1 cellular context compared by ENCODE assay signal in the genomic region with DNA sequence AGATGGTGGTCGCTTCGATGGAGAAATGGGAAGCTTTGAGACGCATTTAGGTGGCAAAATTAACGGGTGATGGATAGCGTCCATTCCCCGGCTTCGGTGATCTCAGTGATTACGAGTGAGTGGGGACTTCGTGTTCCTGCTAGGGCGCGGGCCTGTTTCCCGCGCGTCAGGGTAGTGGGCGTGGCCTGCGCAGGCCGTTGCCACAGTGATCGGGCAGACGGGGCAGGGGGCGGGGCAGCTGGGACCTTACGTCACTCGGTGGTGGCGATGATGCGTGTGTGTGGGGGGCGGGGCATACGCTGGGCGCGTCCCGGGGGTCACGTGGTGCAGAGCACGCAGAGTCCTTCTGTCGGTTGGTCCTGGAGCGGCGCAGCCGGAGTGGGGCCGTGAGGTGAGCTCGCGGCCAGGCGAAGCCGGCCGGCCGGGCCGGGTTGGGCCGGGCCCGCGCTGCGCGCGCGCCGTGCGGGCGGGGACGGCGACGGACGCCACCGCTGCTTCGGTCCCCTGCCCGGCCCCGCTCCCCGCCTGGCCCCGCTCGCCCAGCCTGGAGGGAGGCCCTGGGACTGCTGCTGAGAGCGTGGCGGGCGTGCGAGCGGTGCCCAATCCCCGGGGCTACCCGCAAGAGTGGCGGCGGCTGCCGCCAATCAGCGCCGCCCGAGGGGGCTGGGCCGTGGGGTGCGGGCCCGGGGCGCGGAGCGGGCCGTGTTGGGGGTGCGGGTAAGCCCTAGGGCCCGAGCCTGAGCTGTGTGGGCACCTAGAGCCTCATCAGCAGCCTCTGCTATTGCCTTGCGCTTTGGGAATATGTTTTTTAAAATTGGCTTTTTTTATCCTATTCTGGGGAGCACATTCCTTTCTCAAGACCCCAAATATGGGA.
TF ChIP-seq lines count a peak whose summit lies in the region.

A gene (plus strand): TSS at position 327 of the 874 bp plus-strand sequence. CDS start 29,508 bp downstream, outside the sequence.

TF ChIP-seq in H1, 55 proteins besides CTCF, POLR2A, EP300 and RAD21:
- TF ChIP-seq SP2 (IDR thresholded peaks at IDR 0.05; ENCODE audit: low read length) (peak; percentile 72), CBX8 (IDR thresholded peaks at IDR 0.05; ENCODE audit: borderline replicate concordance, low read depth, low read length) (no peak), FOSL1 (IDR thresholded peaks at IDR 0.05; ENCODE audit: insufficient read depth, low read depth, low read length) (no peak), POLR2AphosphoS5 (IDR thresholded peaks at IDR 0.05; ENCODE audit: low read depth, low read length) (peak; percentile 95), RBBP5 (IDR thresholded peaks at IDR 0.05; ENCODE audit: borderline replicate concordance, low read depth, low read length) (no peak), SUZ12 (IDR thresholded peaks at IDR 0.05; ENCODE audit: low read length) (no peak), CHD2 (IDR thresholded peaks at IDR 0.05; ENCODE audit: low read length) (peak; percentile 87), SIRT6 (IDR thresholded peaks at IDR 0.05; ENCODE audit: low read length) (no peak), JUND (IDR thresholded peaks at IDR 0.05; ENCODE audit: low read length) (peak; percentile 13; the same call in 1 of the 2 replicates), TAF7 (optimal IDR thresholded peaks at IDR 0.05; ENCODE audit: borderline replicate concordance, low read depth, low read length) (peak; percentile 68), SP4 (IDR thresholded peaks at IDR 0.05; ENCODE audit: low read length) (0 out of 2 replicates have a peak, but pooled peaks have one; percentile 74), SIN3A (conservative IDR thresholded peaks at IDR 0.05 in 1 of 2, IDR thresholded peaks at IDR 0.05 in 1 of 2; ENCODE audit: low read depth in 1 of 2, low read length in 2 of 2) (peak in 1 of 2 experiments; percentile 66; a peak in 1 of 4 replicates), SRF (IDR thresholded peaks at IDR 0.05; ENCODE audit: low read depth, low read length) (no peak), CEBPB (IDR thresholded peaks at IDR 0.05; ENCODE audit: low read depth, low read length) (no peak), CREB1 (IDR thresholded peaks at IDR 0.05) (peak; percentile 95), TCF12 (IDR thresholded peaks at IDR 0.05; ENCODE audit: low read depth, low read length) (no peak), TAF1 (IDR thresholded peaks at IDR 0.05; ENCODE audit: low read depth, low read length) (peak; percentile 89), GABPA (IDR thresholded peaks at IDR 0.05; ENCODE audit: borderline replicate concordance, insufficient read depth, low read length) (no peak), TBP (IDR thresholded peaks at IDR 0.05; ENCODE audit: low read depth, low read length) (peak; percentile 61; the same call in 1 of the 2 replicates), EZH2 (IDR thresholded peaks at IDR 0.05; ENCODE audit: low read depth, low read length, severe bottlenecking) (no peak), KDM4A (IDR thresholded peaks at IDR 0.05; ENCODE audit: low read depth, low read length, severe bottlenecking) (peak; percentile 61), CTBP2 (IDR thresholded peaks at IDR 0.05; ENCODE audit: borderline replicate concordance, insufficient read depth, insufficient read length, low read length) (no peak), HDAC2 (IDR thresholded peaks at IDR 0.05; ENCODE audit: borderline replicate concordance in 1 of 2, low read depth in 2 of 2, low read length in 2 of 2) (peak in 1 of 2 experiments; percentile 83; a peak in 1 of 4 replicates), BRCA1 (IDR thresholded peaks at IDR 0.05; ENCODE audit: low read depth, low read length) (no peak), JUN (IDR thresholded peaks at IDR 0.05; ENCODE audit: low read depth, low read length) (no peak), RFX5 (IDR thresholded peaks at IDR 0.05; ENCODE audit: borderline replicate concordance, low read depth, low read length) (no peak), CBX5 (IDR thresholded peaks at IDR 0.05; ENCODE audit: low read depth, low read length) (no peak), NRF1 (IDR thresholded peaks at IDR 0.05; ENCODE audit: low read depth, low read length) (0 out of 2 replicates have a peak, but pooled peaks have one; percentile 31), SP1 (IDR thresholded peaks at IDR 0.05; ENCODE audit: low read depth, low read length) (peak; percentile 92), MAFK (IDR thresholded peaks at IDR 0.05; ENCODE audit: low read depth, low read length) (no peak), ASH2L (IDR thresholded peaks at IDR 0.05; ENCODE audit: low read length) (no peak), KDM1A (IDR thresholded peaks at IDR 0.05; ENCODE audit: borderline replicate concordance, low read length) (no peak), CHD1 (IDR thresholded peaks at IDR 0.05; ENCODE audit: low read depth, low read length) (no peak), NANOG (IDR thresholded peaks at IDR 0.05; ENCODE audit: insufficient read depth, low read depth, low read length, poor library complexity, severe bottlenecking) (no peak), PHF8 (conservative IDR thresholded peaks at IDR 0.05; ENCODE audit: low read depth, low read length) (peak; percentile 71; the same call in 1 of the 2 replicates), SAP30 (IDR thresholded peaks at IDR 0.05; ENCODE audit: insufficient read depth, insufficient replicate concordance, low read length) (no peak)
- TF ChIP-seq, protein P1, sequence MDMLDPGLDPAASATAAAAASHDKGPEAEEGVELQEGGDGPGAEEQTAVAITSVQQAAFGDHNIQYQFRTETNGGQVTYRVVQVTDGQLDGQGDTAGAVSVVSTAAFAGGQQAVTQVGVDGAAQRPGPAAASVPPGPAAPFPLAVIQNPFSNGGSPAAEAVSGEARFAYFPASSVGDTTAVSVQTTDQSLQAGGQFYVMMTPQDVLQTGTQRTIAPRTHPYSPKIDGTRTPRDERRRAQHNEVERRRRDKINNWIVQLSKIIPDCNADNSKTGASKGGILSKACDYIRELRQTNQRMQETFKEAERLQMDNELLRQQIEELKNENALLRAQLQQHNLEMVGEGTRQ (IDR thresholded peaks at IDR 0.05; ENCODE audit: low read length), result peak; percentile 90
- TF ChIP-seq, protein P2, sequence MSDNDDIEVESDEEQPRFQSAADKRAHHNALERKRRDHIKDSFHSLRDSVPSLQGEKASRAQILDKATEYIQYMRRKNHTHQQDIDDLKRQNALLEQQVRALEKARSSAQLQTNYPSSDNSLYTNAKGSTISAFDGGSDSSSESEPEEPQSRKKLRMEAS (IDR thresholded peaks at IDR 0.05), result peak; percentile 100
- TF ChIP-seq, protein P3, sequence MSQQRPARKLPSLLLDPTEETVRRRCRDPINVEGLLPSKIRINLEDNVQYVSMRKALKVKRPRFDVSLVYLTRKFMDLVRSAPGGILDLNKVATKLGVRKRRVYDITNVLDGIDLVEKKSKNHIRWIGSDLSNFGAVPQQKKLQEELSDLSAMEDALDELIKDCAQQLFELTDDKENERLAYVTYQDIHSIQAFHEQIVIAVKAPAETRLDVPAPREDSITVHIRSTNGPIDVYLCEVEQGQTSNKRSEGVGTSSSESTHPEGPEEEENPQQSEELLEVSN (IDR thresholded peaks at IDR 0.05), result peak; percentile 100
- TF ChIP-seq, protein P4, sequence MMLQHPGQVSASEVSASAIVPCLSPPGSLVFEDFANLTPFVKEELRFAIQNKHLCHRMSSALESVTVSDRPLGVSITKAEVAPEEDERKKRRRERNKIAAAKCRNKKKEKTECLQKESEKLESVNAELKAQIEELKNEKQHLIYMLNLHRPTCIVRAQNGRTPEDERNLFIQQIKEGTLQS (IDR thresholded peaks at IDR 0.05; ENCODE audit: insufficient read depth, low read depth, low read length), result 0 out of 2 replicates have a peak, but pooled peaks have one; percentile 36
